1 cellular context compared by ENCODE assay signal in the genomic region with DNA sequence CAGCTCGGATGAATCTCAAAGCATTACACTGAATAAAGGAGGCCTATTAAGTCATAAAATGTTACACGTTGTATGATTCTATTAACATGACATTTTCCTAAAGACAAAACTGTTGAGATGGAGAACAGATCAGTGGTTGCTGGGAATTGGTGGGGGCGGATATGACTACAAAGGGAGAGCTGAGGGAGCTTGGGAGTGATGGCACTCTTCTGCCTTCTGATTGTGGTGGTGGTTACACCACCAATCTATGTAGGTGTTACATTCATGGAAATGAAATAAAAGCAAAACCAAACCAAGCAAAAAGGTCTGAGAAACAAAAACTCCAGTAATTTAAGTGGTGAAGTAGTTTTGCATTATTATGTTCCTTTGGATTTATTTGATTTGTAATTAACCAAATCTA.
TF ChIP-seq lines count a peak whose summit lies in the region.

No MANE protein-coding gene starts in this region.

TF ChIP-seq in SK-N-SH, 30 proteins besides CTCF, POLR2A, EP300 and RAD21:
- TF ChIP-seq, protein P1, sequence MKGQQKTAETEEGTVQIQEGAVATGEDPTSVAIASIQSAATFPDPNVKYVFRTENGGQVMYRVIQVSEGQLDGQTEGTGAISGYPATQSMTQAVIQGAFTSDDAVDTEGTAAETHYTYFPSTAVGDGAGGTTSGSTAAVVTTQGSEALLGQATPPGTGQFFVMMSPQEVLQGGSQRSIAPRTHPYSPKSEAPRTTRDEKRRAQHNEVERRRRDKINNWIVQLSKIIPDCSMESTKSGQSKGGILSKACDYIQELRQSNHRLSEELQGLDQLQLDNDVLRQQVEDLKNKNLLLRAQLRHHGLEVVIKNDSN (IDR thresholded peaks at IDR 0.05; ENCODE audit: borderline replicate concordance, low read depth), result no peak
- TF ChIP-seq, protein P2, sequence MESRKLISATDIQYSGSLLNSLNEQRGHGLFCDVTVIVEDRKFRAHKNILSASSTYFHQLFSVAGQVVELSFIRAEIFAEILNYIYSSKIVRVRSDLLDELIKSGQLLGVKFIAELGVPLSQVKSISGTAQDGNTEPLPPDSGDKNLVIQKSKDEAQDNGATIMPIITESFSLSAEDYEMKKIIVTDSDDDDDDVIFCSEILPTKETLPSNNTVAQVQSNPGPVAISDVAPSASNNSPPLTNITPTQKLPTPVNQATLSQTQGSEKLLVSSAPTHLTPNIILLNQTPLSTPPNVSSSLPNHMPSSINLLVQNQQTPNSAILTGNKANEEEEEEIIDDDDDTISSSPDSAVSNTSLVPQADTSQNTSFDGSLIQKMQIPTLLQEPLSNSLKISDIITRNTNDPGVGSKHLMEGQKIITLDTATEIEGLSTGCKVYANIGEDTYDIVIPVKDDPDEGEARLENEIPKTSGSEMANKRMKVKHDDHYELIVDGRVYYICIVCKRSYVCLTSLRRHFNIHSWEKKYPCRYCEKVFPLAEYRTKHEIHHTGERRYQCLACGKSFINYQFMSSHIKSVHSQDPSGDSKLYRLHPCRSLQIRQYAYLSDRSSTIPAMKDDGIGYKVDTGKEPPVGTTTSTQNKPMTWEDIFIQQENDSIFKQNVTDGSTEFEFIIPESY (IDR thresholded peaks at IDR 0.05; ENCODE audit: borderline replicate concordance, low read depth), result no peak
- TF ChIP-seq MEF2A (IDR thresholded peaks at IDR 0.05; ENCODE audit: borderline replicate concordance, low read depth) (no peak), RFX5 (IDR thresholded peaks at IDR 0.05; ENCODE audit: low read length) (no peak)
